ENCODE assay signal across 8 cellular contexts in the genomic region with DNA sequence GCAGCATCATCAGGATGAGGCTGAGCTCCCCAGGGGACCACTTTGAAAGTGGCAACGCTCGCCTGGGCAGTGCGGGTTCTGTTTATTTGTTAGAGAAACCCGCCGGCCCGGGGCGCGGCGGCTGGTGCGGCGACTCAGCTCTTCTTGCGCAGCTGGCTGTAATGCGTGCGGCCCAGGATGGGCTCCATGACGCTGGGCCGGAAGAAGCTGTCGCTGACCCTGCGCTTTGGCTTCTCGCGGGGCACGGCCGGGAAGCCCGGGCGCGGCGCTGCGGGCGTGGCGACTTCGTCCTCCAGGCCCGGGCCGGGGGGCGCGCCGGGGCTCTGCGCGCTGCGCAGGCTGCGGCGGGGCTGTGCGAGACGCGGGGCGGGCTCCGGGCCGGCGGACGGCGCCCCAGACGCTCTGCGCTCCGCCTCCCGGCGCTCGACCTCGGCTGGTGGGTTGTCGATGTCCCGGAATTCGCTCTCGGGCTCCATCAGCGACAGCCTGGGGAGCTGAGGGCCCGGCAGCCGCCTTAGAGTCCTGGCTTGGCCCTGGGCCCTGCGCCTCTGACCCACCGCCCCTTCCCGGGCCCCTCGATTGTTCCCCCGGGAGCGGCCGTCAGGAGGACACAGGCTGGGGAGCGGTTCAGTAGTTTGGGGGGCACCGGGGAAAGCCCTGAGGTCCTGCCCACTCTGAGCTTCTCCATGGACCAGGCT. TPM values are rescaled to one million over a fixed set of nuclear protein-coding genes. Genes with fewer than 3 reads are reported as not detected.
A peak's percentile ranks its signal among the peaks of the same experiment; 100 is the strongest.
DNase-seq lines count a peak whose midpoint lies in the region; ATAC-seq and TF ChIP-seq lines count a peak whose summit lies in the region.

No MANE protein-coding gene starts in this region.

- no peaks in the 10 kb centered on the region for H3K4me1 Mint-ChIP-seq in activated T-helper 2 cell treated with anti-CD3 and anti-CD28 coated beads, Interferon-gamma antibody, Interleukin-2, Interleukin-4, amounts not matched to agents 10 μg/mL and 5 μg/mL and 100 μg/mL, durations not matched to agents 14 hours and 24 hours and 36 hours (ENCODE audit: low read depth)

- no peak overlapping the region for H3K4me3 Mint-ChIP-seq in activated T-helper 2 cell treated with anti-CD3 and anti-CD28 coated beads, Interferon-gamma antibody, Interleukin-2, Interleukin-4, amounts not matched to agents 10 μg/mL and 5 μg/mL and 100 μg/mL, durations not matched to agents 14 hours and 24 hours and 36 hours (ENCODE audit: low read depth)

- no peaks in the 10 kb centered on the region for H3K9me3 Mint-ChIP-seq in activated T-helper 2 cell treated with anti-CD3 and anti-CD28 coated beads, Interferon-gamma antibody, Interleukin-2, Interleukin-4, amounts not matched to agents 10 μg/mL and 5 μg/mL and 100 μg/mL, durations not matched to agents 14 hours and 24 hours and 36 hours

- peak overlapping the region; percentile 65 for H3K27ac ChIP-seq in psoas muscle

- 3 to 12% (median 4%) methylated on average over 36 to 72 of the region's 72 CpGs for WGBS in psoas muscle, 3 donors

- no peak for TF ChIP-seq CTCF in psoas muscle (IDR thresholded peaks at IDR 0.05)

- no peaks in the 10 kb centered on the region for H3K36me3 ChIP-seq in psoas muscle (ENCODE audit: insufficient read depth in 1 of 2, low read depth in 1 of 2)

- H3K9me3 ChIP-seq in psoas muscle, result no peaks in the 10 kb centered on the region

- peaks cover 30% of the 10 kb centered on the region for H3K27me3 Mint-ChIP-seq in activated T-helper 2 cell treated with anti-CD3 and anti-CD28 coated beads, Interferon-gamma antibody, Interleukin-2, Interleukin-4, amounts not matched to agents 10 μg/mL and 5 μg/mL and 100 μg/mL, durations not matched to agents 14 hours and 24 hours and 36 hours (ENCODE audit: low read depth)

- intact Hi-C loops in activated T-helper 2 cell treated with anti-CD3 and anti-CD28 coated beads, Interferon-gamma antibody, Interleukin-2, Interleukin-4, amounts not matched to agents 10 μg/mL and 5 μg/mL and 100 μg/mL, durations not matched to agents 14 hours and 24 hours and 36 hours (cut with micrococcal nuclease), result no loop called here
- intact Hi-C loops in left cardiac atrium (cut with DNase I) (no loop called here), psoas muscle (cut with DNase I) (no loop called here)

- ATAC-seq in HG02885 (IDR thresholded peaks at IDR 0.05; ENCODE audit: poor library complexity, unreplicated experiment), result peak; percentile 44
- peak; percentile 74 to 77 for ATAC-seq in left cardiac atrium
- ATAC-seq in psoas muscle, result peak; percentile 56 to 82 (median 64)
- ATAC-seq in HG02678 (IDR thresholded peaks at IDR 0.05; ENCODE audit: unreplicated experiment), result no peak
- ATAC-seq in HG03097 (IDR thresholded peaks at IDR 0.05; ENCODE audit: low FRiP score, unreplicated experiment), result no peak

- H3K4me1 ChIP-seq in psoas muscle, result peaks cover 13% of the 10 kb centered on the region

- no peak overlapping the region for H3K27ac Mint-ChIP-seq in activated T-helper 2 cell treated with anti-CD3 and anti-CD28 coated beads, Interferon-gamma antibody, Interleukin-2, Interleukin-4, amounts not matched to agents 10 μg/mL and 5 μg/mL and 100 μg/mL, durations not matched to agents 14 hours and 24 hours and 36 hours

- H3K36me3 Mint-ChIP-seq in activated T-helper 2 cell treated with anti-CD3 and anti-CD28 coated beads, Interferon-gamma antibody, Interleukin-2, Interleukin-4, amounts not matched to agents 10 μg/mL and 5 μg/mL and 100 μg/mL, durations not matched to agents 14 hours and 24 hours and 36 hours (ENCODE audit: low read depth), result no peaks in the 10 kb centered on the region

- H3K27me3 ChIP-seq in psoas muscle (ENCODE audit: insufficient read depth in 3 of 3, low read length in 2 of 3), result no peaks in the 10 kb centered on the region

- DNase-seq in COR-L47 (lab: John Stamatoyannopoulos, UW) (peak; percentile 33), left cardiac atrium (peak; percentile 84), psoas muscle (peak; percentile 74 to 85), cortex of kidney (lab: John Stamatoyannopoulos, UW) (no peak)
- peak; percentile 12 for DNase-seq in activated T-helper 2 cell treated with anti-CD3 and anti-CD28 coated beads, Interferon-gamma antibody, Interleukin-2, Interleukin-4, amounts not matched to agents 10 μg/mL and 5 μg/mL and 100 μg/mL, durations not matched to agents 14 hours and 24 hours and 36 hours (ENCODE audit: low spot score)

- peak overlapping the region; percentile 70 for H3K4me3 ChIP-seq in psoas muscle

RNA-seq across cellular contexts. Expression of a gene that starts 10.3 kb away (rescaled TPM):
- 3.5 and 4.2 TPM in 2 replicates for total RNA-seq in activated T-helper 2 cell treated with anti-CD3 and anti-CD28 coated beads, Interferon-gamma antibody, Interleukin-2, Interleukin-4, amounts not matched to agents 10 μg/mL and 5 μg/mL and 100 μg/mL, durations not matched to agents 14 hours and 24 hours and 36 hours
- 1 to 10 TPM; 2.4 to 4.8 TPM for total RNA-seq in left cardiac atrium
- 1 to 10 TPM in 2 of 4 donors, under 1 TPM in 2; 0.40 to 2.1 (median 0.81) TPM for total RNA-seq in psoas muscle
- under 1 TPM; 0.20 to 0.32 (median 0.26) TPM for polyA plus RNA-seq in psoas muscle

RNA-seq across cellular contexts. Expression of a gene that starts 13.6 kb away (rescaled TPM):
- 0.25 TPM in 1 of 2 replicates, not detected in the other for total RNA-seq in activated T-helper 2 cell treated with anti-CD3 and anti-CD28 coated beads, Interferon-gamma antibody, Interleukin-2, Interleukin-4, amounts not matched to agents 10 μg/mL and 5 μg/mL and 100 μg/mL, durations not matched to agents 14 hours and 24 hours and 36 hours
- total RNA-seq in left cardiac atrium (100 to 1,000 TPM; 140 to 245 TPM), psoas muscle (1 to 10 TPM in 3 of 4 donors, under 1 TPM in 1; 0.79 to 6.3 (median 3.3) TPM)
- polyA plus RNA-seq in psoas muscle, result 1 to 10 TPM; 2.3 to 8.3 (median 6.9) TPM

RNA-seq across cellular contexts. Expression of a gene that starts 25.0 kb away (rescaled TPM):
- total RNA-seq in activated T-helper 2 cell treated with anti-CD3 and anti-CD28 coated beads, Interferon-gamma antibody, Interleukin-2, Interleukin-4, amounts not matched to agents 10 μg/mL and 5 μg/mL and 100 μg/mL, durations not matched to agents 14 hours and 24 hours and 36 hours, result 1.0 and 1.8 TPM in 2 replicates
- 10 to 100 TPM; 11.1 to 18.3 TPM for total RNA-seq in left cardiac atrium
- total RNA-seq in psoas muscle, result 10 to 100 TPM in 1 of 4 donors, 1 to 10 TPM in 3; 5.5 to 14.2 (median 7.8) TPM
- 10 to 100 TPM in 2 of 3 donors, 1 to 10 TPM in 1; 6.6 to 11.4 (median 11.0) TPM for polyA plus RNA-seq in psoas muscle

RNA-seq across cellular contexts. Expression of a gene that starts 25.0 kb away (rescaled TPM):
- total RNA-seq in activated T-helper 2 cell treated with anti-CD3 and anti-CD28 coated beads, Interferon-gamma antibody, Interleukin-2, Interleukin-4, amounts not matched to agents 10 μg/mL and 5 μg/mL and 100 μg/mL, durations not matched to agents 14 hours and 24 hours and 36 hours, result not detected in 2 replicates
- not detected for total RNA-seq in left cardiac atrium
- total RNA-seq in psoas muscle, result not detected
- polyA plus RNA-seq in psoas muscle, result under 1 TPM in 1 of 3 donors, not detected in 2; 0.03 TPM

Comparison
In these comparisons a context has a peak if more than half of its experiments do, and no peak if none do; other contexts are left out.
1. ATAC-seq: peak in HG02885 (single experiment), left cardiac atrium (2 of 2) and psoas muscle (4 of 4); none in HG02678 (single experiment) and HG03097 (single experiment).
2. RNA of a gene that starts 13.6 kb away (total RNA-seq): 140 to 245 TPM in left cardiac atrium; 0.79 to 6.3 TPM in psoas muscle and 0.25 TPM in activated T-helper 2 cell treated with anti-CD3 and anti-CD28 coated beads, Interferon-gamma antibody, Interleukin-2, Interleukin-4, amounts not matched to agents 10 μg/mL and 5 μg/mL and 100 μg/mL, durations not matched to agents 14 hours and 24 hours and 36 hours; every median in the first group is over 10 times any median in the second.